Comparison of ENCODE assay signal across 21 cellular contexts in the genomic region with DNA sequence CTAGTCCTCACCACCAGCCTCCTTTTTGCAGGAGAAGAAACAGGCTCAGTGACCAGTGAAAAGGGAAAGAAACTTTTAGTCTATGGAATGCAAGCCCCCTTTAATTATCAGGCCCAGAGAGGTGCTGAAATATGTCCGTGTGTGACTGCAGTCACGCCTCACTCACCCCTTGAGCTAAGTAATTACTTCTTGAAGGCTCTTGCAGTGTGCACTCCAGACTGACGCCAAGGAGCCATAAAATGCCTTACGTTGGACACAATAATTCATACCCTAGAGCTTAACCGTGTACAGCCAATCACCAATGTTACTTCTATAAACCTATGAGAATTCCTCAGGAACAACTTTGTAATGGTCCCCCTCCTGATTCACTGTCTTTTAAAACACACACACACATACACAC.
A peak's percentile ranks its signal among the peaks of the same experiment; 100 is the strongest.
DNase-seq lines count a peak whose midpoint lies in the region; ATAC-seq, FAIRE-seq and TF ChIP-seq lines count a peak whose summit lies in the region.
"Had no signal": no experiment of that assay in that cellular context is flagged by ENCODE, and none has a peak within 500 bp of the region (broad histone marks: within the 10 kb centered on the region; RNA-seq: fewer than 3 reads in every experiment).

No MANE protein-coding gene starts in this region.

- no peak overlapping the region for H2AK5ac ChIP-seq in trophoblast cell (ENCODE audit: low read length)

- no peak overlapping the region for H4K91ac ChIP-seq in trophoblast cell (ENCODE audit: low read depth, low read length)

- intact Hi-C loops in uterus (cut with DNase I; ENCODE audit: low total_unique reads) (loop anchor here (5.0 kb wide), 1 partner anchor 149 kb away; no protein-coding TSS in a partner anchor), cardiac septum (cut with DNase I) (no loop called here)

- H3K14ac ChIP-seq in trophoblast cell (ENCODE audit: low read length) = no peak overlapping the region

- no peak overlapping the region for H3K4me3 Mint-ChIP-seq in activated CD8-positive, alpha-beta memory T cell treated with anti-CD3 and anti-CD28 coated beads, Interleukin-2, amount 10 ng/mL, durations not matched to agents 7 days and 5 days
- no peak overlapping the region for H3K4me3 Mint-ChIP-seq in nephron progenitor cell
- H3K4me3 Mint-ChIP-seq: CD8-positive, alpha-beta memory T cell had no signal

- TF ChIP-seq POLR2A in uterus (IDR thresholded peaks at IDR 0.05) = no peak

- peaks cover 83% of the 10 kb centered on the region for H3K4me1 Mint-ChIP-seq in activated CD8-positive, alpha-beta memory T cell treated with anti-CD3 and anti-CD28 coated beads, Interleukin-2, amount 10 ng/mL, durations not matched to agents 7 days and 5 days
- H3K4me1 Mint-ChIP-seq in nephron progenitor cell = peaks cover 55% of the 10 kb centered on the region

- no peak overlapping the region for H2BK5ac ChIP-seq in trophoblast cell (ENCODE audit: low read depth, low read length, poor library complexity)

- no peak overlapping the region for H4K12ac ChIP-seq in trophoblast cell (ENCODE audit: low read depth, low read length)

- H3K27me3 ChIP-seq in bronchial epithelial cell (ENCODE audit: control insufficient read depth, insufficient read depth, low read length) = peaks cover 4% of the 10 kb centered on the region
- H3K27me3 ChIP-seq in uterus = no peaks in the 10 kb centered on the region
- no peaks in the 10 kb centered on the region for H3K27me3 ChIP-seq in trophoblast cell (ENCODE audit: insufficient read depth, low read length)
- H3K27me3 ChIP-seq: BLaER1 had no signal

- no peaks in the 10 kb centered on the region for H3K79me2 ChIP-seq in trophoblast cell (ENCODE audit: control insufficient read depth, insufficient read depth, low read length, poor library complexity)

- H3K27ac Mint-ChIP-seq in activated CD8-positive, alpha-beta memory T cell treated with anti-CD3 and anti-CD28 coated beads, Interleukin-2, amount 10 ng/mL, durations not matched to agents 7 days and 5 days = no peak overlapping the region
- peak overlapping the region; percentile 75 for H3K27ac Mint-ChIP-seq in nephron progenitor cell

- H2BK12ac ChIP-seq in trophoblast cell (ENCODE audit: low read length) = no peak overlapping the region

- H3K4ac ChIP-seq in trophoblast cell (ENCODE audit: low read depth, low read length) = no peak overlapping the region

- no peak overlapping the region for H2BK120ac ChIP-seq in trophoblast cell (ENCODE audit: insufficient read depth, low read length, poor library complexity)

- H3K36me3 ChIP-seq in bronchial epithelial cell (ENCODE audit: control insufficient read depth, insufficient read depth, low read length) = no peaks in the 10 kb centered on the region
- H3K36me3 ChIP-seq in uterus = no peaks in the 10 kb centered on the region
- H3K36me3 ChIP-seq in trophoblast cell (ENCODE audit: control insufficient read depth in 1 of 2, insufficient read depth in 2 of 2, low read length in 2 of 2) = no peaks in the 10 kb centered on the region
- H3K36me3 ChIP-seq: BLaER1, HAP-1 had no signal

- CTCF ChIA-PET in activated CD8-positive, alpha-beta memory T cell treated with anti-CD3 and anti-CD28 coated beads, Interleukin-2, amount 10 ng/mL, durations not matched to agents 7 days and 5 days (lab: Charles Lee) = interaction anchor here (1.1 to 2.1 kb wide), 3 partner anchors 10 to 390 kb away, joined by 3 to 5 read pairs (median 4); no protein-coding TSS in a partner anchor

- no peaks in the 10 kb centered on the region for H3K79me1 ChIP-seq in trophoblast cell (ENCODE audit: low read length)

- H3K4me2 ChIP-seq in trophoblast cell (ENCODE audit: low read length) = no peak overlapping the region
- H3K4me2 ChIP-seq: BLaER1 had no signal

- H3K4me3 ChIP-seq in bronchial epithelial cell (ENCODE audit: low read depth, low read length) = no peak overlapping the region
- H3K4me3 ChIP-seq in uterus = no peak overlapping the region
- no peak overlapping the region for H3K4me3 ChIP-seq in trophoblast cell (ENCODE audit: low read depth, low read length)
- H3K4me3 ChIP-seq: BLaER1, HAP-1 had no signal

- H3K18ac ChIP-seq in trophoblast cell (ENCODE audit: low read length) = no peak overlapping the region

- H3K9me3 ChIP-seq in uterus = no peaks in the 10 kb centered on the region
- no peaks in the 10 kb centered on the region for H3K9me3 ChIP-seq in trophoblast cell (ENCODE audit: insufficient read depth, low read depth, low read length)
- H3K9me3 ChIP-seq: BLaER1, HAP-1 had no signal

- H3K9ac ChIP-seq in trophoblast cell (ENCODE audit: low read length) = no peak overlapping the region
- H3K9ac ChIP-seq: BLaER1 had no signal

- WGBS in trophoblast cell (ENCODE audit: extremely low coverage, insufficient coverage, insufficient read length) = no CpG with 5 or more reads among the region's 5 CpGs

- FAIRE-seq in bronchial epithelial cell (lab: Jason Lieb, UNC) = peak; percentile 82
- FAIRE-seq: D721Med, G401.6 had no signal

- H3K27me3 Mint-ChIP-seq in activated CD8-positive, alpha-beta memory T cell treated with anti-CD3 and anti-CD28 coated beads, Interleukin-2, amount 10 ng/mL, durations not matched to agents 7 days and 5 days = no peaks in the 10 kb centered on the region
- peaks cover 18% of the 10 kb centered on the region for H3K27me3 Mint-ChIP-seq in nephron progenitor cell (ENCODE audit: low read depth, poor library complexity)

- no peak overlapping the region for H4K8ac ChIP-seq in trophoblast cell (ENCODE audit: low read depth, low read length)

- H2AFZ ChIP-seq in trophoblast cell (ENCODE audit: insufficient read depth, low read length, poor library complexity) = no peak overlapping the region

- H3K27ac ChIP-seq in uterus (peak overlapping the region; percentile 91 to 93), trophoblast cell (ENCODE audit: low read depth, low read length) (no peak overlapping the region)
- H3K27ac ChIP-seq: BLaER1, RWPE1 had no signal

- no peak for TF ChIP-seq CTCF in bronchial epithelial cell (IDR thresholded peaks at IDR 0.05; ENCODE audit: insufficient read depth, low read length, severe bottlenecking)
- no peak for TF ChIP-seq CTCF in nephron progenitor cell (IDR thresholded peaks at IDR 0.05)
- TF ChIP-seq CTCF in uterus (IDR thresholded peaks at IDR 0.05) = no peak

- no peak overlapping the region for H3K23ac ChIP-seq in trophoblast cell (ENCODE audit: low read length)

- no peak for ATAC-seq in activated CD8-positive, alpha-beta memory T cell treated with anti-CD3 and anti-CD28 coated beads, Interleukin-2, amount 10 ng/mL, durations not matched to agents 7 days and 5 days
- ATAC-seq: PC-3 had no signal

- peak; percentile 38 for DNase-seq in activated CD8-positive, alpha-beta memory T cell treated with anti-CD3 and anti-CD28 coated beads, Interleukin-2, amount 10 ng/mL, durations not matched to agents 7 days and 5 days
- no peak for DNase-seq in activated CD8-positive, alpha-beta memory T cell treated with anti-CD3 and anti-CD28 coated beads, Interleukin-2, amount 50 U/mL, for 48 hours
- no peak for DNase-seq in bronchial epithelial cell (ENCODE audit: low read depth)
- DNase-seq in nephron progenitor cell = no peak
- peak in 1 of 2 donors; percentile 63 for DNase-seq in uterus
- DNase-seq in kidney glomerular epithelial cell (lab: John Stamatoyannopoulos, UW) = no peak
- DNase-seq in cardiac septum (ENCODE audit: low spot score) = no peak
- no peak for DNase-seq in trophoblast cell
- DNase-seq: CD8-positive, alpha-beta memory T cell; DND-41; KBM-7; NCI-H1417 treated with DMSO at 0.1 percent for 48 hours; NCI-H1930; NCI-H2171 treated with DMSO at 0.1 percent for 48 hours; NCI-H446 treated with DMSO at 0.1 percent for 48 hours; PC-3 had no signal

- H3K36me3 Mint-ChIP-seq in activated CD8-positive, alpha-beta memory T cell treated with anti-CD3 and anti-CD28 coated beads, Interleukin-2, amount 10 ng/mL, durations not matched to agents 7 days and 5 days = peaks cover 4% of the 10 kb centered on the region
- no peaks in the 10 kb centered on the region for H3K36me3 Mint-ChIP-seq in nephron progenitor cell (ENCODE audit: low read depth)

- H3K4me1 ChIP-seq in uterus (peaks cover 3 to 6% of the 10 kb centered on the region in 2 donors), trophoblast cell (ENCODE audit: control insufficient read depth in 1 of 2, insufficient read depth in 2 of 2, low read length in 2 of 2) (peaks cover 4 to 7% of the 10 kb centered on the region in 2 experiments)
- H3K4me1 ChIP-seq: HAP-1 had no signal

- no peaks in the 10 kb centered on the region for H3K9me3 Mint-ChIP-seq in activated CD8-positive, alpha-beta memory T cell treated with anti-CD3 and anti-CD28 coated beads, Interleukin-2, amount 10 ng/mL, durations not matched to agents 7 days and 5 days (ENCODE audit: low read depth)
- no peaks in the 10 kb centered on the region for H3K9me3 Mint-ChIP-seq in nephron progenitor cell
- H3K9me3 Mint-ChIP-seq: CD8-positive, alpha-beta memory T cell had no signal
